26 cellular contexts compared by ENCODE assay signal in the genomic region with DNA sequence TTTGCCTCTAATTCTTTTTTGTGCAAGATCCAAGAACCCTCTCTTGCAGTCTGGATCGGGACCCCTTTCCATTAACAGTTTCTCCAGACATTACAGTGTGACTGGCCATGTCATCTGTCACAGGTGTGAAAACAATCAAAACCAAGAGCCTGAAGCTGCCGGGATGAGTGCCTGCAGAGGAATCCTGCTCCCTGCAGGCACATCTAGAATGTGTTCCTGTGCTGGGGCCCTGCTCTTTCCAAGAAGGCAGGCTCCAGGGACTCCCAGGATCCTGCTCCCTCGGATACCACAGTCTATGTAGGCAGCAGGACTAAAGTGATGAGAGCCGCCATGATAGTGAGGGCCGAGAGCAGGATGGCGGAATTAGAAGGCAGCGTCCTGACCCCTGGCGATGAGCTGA. TPM values are rescaled to one million over a fixed set of nuclear protein-coding genes. Genes with fewer than 3 reads are reported as not detected.
DNase-seq lines count a peak whose midpoint lies in the region; ATAC-seq, FAIRE-seq and TF ChIP-seq lines count a peak whose summit lies in the region.
"Had no signal": no experiment of that assay in that cellular context is flagged by ENCODE, and none has a peak within 500 bp of the region (broad histone marks: within the 10 kb centered on the region; RNA-seq: fewer than 3 reads in every experiment).

No MANE protein-coding gene starts in this region.

- no peaks in the 10 kb centered on the region for H3K23me2 ChIP-seq in H1 (ENCODE audit: low read depth, low read length)

- H3K4me2 ChIP-seq in H1 (ENCODE audit: insufficient read depth in 1 of 2, low read depth in 2 of 2, low read length in 2 of 2) = no peak overlapping the region
- H3K4me2 ChIP-seq: A549; BLaER1 treated with 17β-estradiol and CSF1 and Interleukin-3, amounts not matched to agents 10 nM and 100 nM had no signal

- no peak; a peak in 1 of 4 replicates for TF ChIP-seq RAD21 in H1 (IDR thresholded peaks at IDR 0.05 in 1 of 2, conservative IDR thresholded peaks at IDR 0.05 in 1 of 2; ENCODE audit: low read depth in 2 of 2, low read length in 2 of 2)

- no peaks in the 10 kb centered on the region for H3K27me3 ChIP-seq in H7 (ENCODE audit: control insufficient read depth, insufficient read depth, low read length)
- no peaks in the 10 kb centered on the region for H3K27me3 ChIP-seq in H1 (replicated peaks in 1 of 4; ENCODE audit: control insufficient read depth in 3 of 4, extremely low read depth in 1 of 4, insufficient read depth in 3 of 4, low read length in 3 of 4)
- no peaks in the 10 kb centered on the region for H3K27me3 ChIP-seq in ovary
- H3K27me3 ChIP-seq in tibial nerve = no peaks in the 10 kb centered on the region
- H3K27me3 ChIP-seq: BE2C; BLaER1 treated with 17β-estradiol and CSF1 and Interleukin-3, amounts not matched to agents 10 nM and 100 nM had no signal

- H2BK12ac ChIP-seq in H1 (ENCODE audit: low read depth, low read length) = no peak overlapping the region

- H3K23ac ChIP-seq in H1 (ENCODE audit: insufficient read length) = no peak overlapping the region

- no peak overlapping the region for H3K14ac ChIP-seq in H1 (ENCODE audit: insufficient read length)

- no peak overlapping the region for H3K18ac ChIP-seq in H1 (ENCODE audit: extremely low read depth, low read length)

- no peak for FAIRE-seq in H1 (lab: Jason Lieb, UNC)
- FAIRE-seq: A549, D721Med, GM12878, GM19239 had no signal

- peak in 2 of 3 experiments; percentile 1 to 2; a peak in 1 of 4 replicates for TF ChIP-seq CTCF in H1 (IDR thresholded peaks at IDR 0.05; ENCODE audit: control extremely low read depth in 1 of 3, insufficient read depth in 1 of 3, low read depth in 1 of 3, low read length in 3 of 3)
- no peak for TF ChIP-seq CTCF in ovary (IDR thresholded peaks at IDR 0.05)
- TF ChIP-seq CTCF in tibial nerve (IDR thresholded peaks at IDR 0.05) = no peak

- no peak overlapping the region for H4K8ac ChIP-seq in H1 (ENCODE audit: extremely low read depth, insufficient read depth, low read length)

- no peak overlapping the region; the same call in 1 of the 2 replicates for H2BK5ac ChIP-seq in H1 (ENCODE audit: low read depth, low read length)

- H4K20me1 ChIP-seq in H1 (replicated peaks in 1 of 2; ENCODE audit: control insufficient read depth in 1 of 2, insufficient read depth in 2 of 2, low read length in 2 of 2) = no peaks in the 10 kb centered on the region
- H4K20me1 ChIP-seq: BLaER1 treated with 17β-estradiol and CSF1 and Interleukin-3, amounts not matched to agents 10 nM and 100 nM had no signal

- H4K91ac ChIP-seq in H1 (replicated peaks; ENCODE audit: insufficient read length, low read length) = no peak overlapping the region

- 80% methylated on average over 8 of the region's 8 CpGs; no CpG with 5 or more reads in 1 of the 2 experiments for WGBS in H1 (ENCODE audit: extremely low coverage in 1 of 2, insufficient coverage in 1 of 2, insufficient read length in 1 of 2, insufficient replicate concordance in 2 of 2, low coverage in 1 of 2, low lambda C conversion rate in 2 of 2, missing lambda C conversion rate in 1 of 2), 2 experiments
- 86 to 95% (median 92%) methylated on average over 8 of the region's 8 CpGs for WGBS in ovary, 3 donors
- 76 to 85% methylated on average over 8 of the region's 8 CpGs for WGBS in tibial nerve, 2 donors

- no peak overlapping the region for H2BK20ac ChIP-seq in H1 (ENCODE audit: low read length)

- H3K4ac ChIP-seq in H1 (replicated peaks; ENCODE audit: insufficient read length, low read depth, low read length) = no peak overlapping the region

- TF ChIP-seq POLR2A in H1 (IDR thresholded peaks at IDR 0.05; ENCODE audit: control extremely low read depth in 1 of 2, low read depth in 2 of 2, low read length in 2 of 2) (no peak), ovary (IDR thresholded peaks at IDR 0.05) (no peak), tibial nerve (IDR thresholded peaks at IDR 0.05) (no peak)

- H3K79me1 ChIP-seq in H1 (ENCODE audit: low read depth, low read length) = no peaks in the 10 kb centered on the region; the same call in 1 of the 2 replicates

- no peak overlapping the region for H3K56ac ChIP-seq in H1 (replicated peaks; ENCODE audit: insufficient read length, low read depth, low read length)

- H3K4me1 ChIP-seq in H1 (replicated peaks in 1 of 4; ENCODE audit: control insufficient read depth in 3 of 4, insufficient read depth in 4 of 4, low read length in 3 of 4) (peaks cover 0 to 4% (median 0%) of the 10 kb centered on the region in 4 experiments; a peak in 2 of 7 replicates), ovary (ENCODE audit: insufficient read depth) (no peaks in the 10 kb centered on the region), tibial nerve (peaks cover 0 to 6% (median 0%) of the 10 kb centered on the region in 4 donors)
- H3K4me1 ChIP-seq: A549, BE2C, HAP-1 had no signal

- TF ChIP-seq EP300 in H1 (IDR thresholded peaks at IDR 0.05; ENCODE audit: borderline replicate concordance in 1 of 2, low read depth in 2 of 2, low read length in 2 of 2) (no peak), ovary (IDR thresholded peaks at IDR 0.05) (no peak), tibial nerve (IDR thresholded peaks at IDR 0.05) (no peak)

- POLR2A ChIA-PET in H1 (lab: Charles Lee; ENCODE audit: partially characterized antibody) = interaction anchor here (1.1 kb wide), 1 partner anchor 14 kb away, joined by 3 read pairs; no protein-coding TSS in a partner anchor

- no peak overlapping the region for H2BK120ac ChIP-seq in H1 (replicated peaks; ENCODE audit: low read depth, low read length)

- H4K5ac ChIP-seq in H1 (ENCODE audit: insufficient read length, low read depth, low read length) = no peak overlapping the region

- H3K36me3 ChIP-seq in H7 (replicated peaks; ENCODE audit: control insufficient read depth, insufficient read depth, low read length) = no peaks in the 10 kb centered on the region
- no peaks in the 10 kb centered on the region for H3K36me3 ChIP-seq in H1 (ENCODE audit: control insufficient read depth in 2 of 4, insufficient read depth in 4 of 4, low read length in 3 of 4)
- no peaks in the 10 kb centered on the region for H3K36me3 ChIP-seq in ovary
- H3K36me3 ChIP-seq in tibial nerve = no peaks in the 10 kb centered on the region
- H3K36me3 ChIP-seq: BE2C; BLaER1 treated with 17β-estradiol and CSF1 and Interleukin-3, amounts not matched to agents 10 nM and 100 nM; HAP-1 had no signal

- H3K27ac ChIP-seq in H1 (ENCODE audit: low read depth, low read length) (no peak overlapping the region), ovary (no peak overlapping the region), tibial nerve (no peak overlapping the region)
- H3K27ac ChIP-seq: A549; BLaER1 treated with 17β-estradiol and CSF1 and Interleukin-3, amounts not matched to agents 10 nM and 100 nM had no signal

- intact Hi-C loops in ovary (cut with DNase I) = no loop called here

- no peaks in the 10 kb centered on the region for H3K79me2 ChIP-seq in H1 (ENCODE audit: control insufficient read depth in 1 of 2, insufficient read depth in 2 of 2, low read length in 2 of 2)

- CTCF ChIA-PET in H1 (lab: Charles Lee; ENCODE audit: partially characterized antibody) = interaction anchor here (1.3 to 1.6 kb wide), 2 partner anchors 17 to 280 kb away, joined by 3 to 9 read pairs; no protein-coding TSS in a partner anchor

- H2AK5ac ChIP-seq in H1 (ENCODE audit: low read depth, low read length) = no peak overlapping the region

- H3K9me3 ChIP-seq in H1 (ENCODE audit: insufficient read depth in 2 of 2, low read depth in 1 of 2, low read length in 1 of 2) (peaks cover 0 to 3% of the 10 kb centered on the region in 2 experiments; a peak in 2 of 4 replicates), ovary (no peaks in the 10 kb centered on the region), tibial nerve (no peaks in the 10 kb centered on the region)
- H3K9me3 ChIP-seq: A549, BE2C, HAP-1 had no signal

- DNase-seq in H7 (peak; percentile 26), H1 (ENCODE audit: low read depth in 1 of 2, low spot score in 2 of 2) (no peak), iPS-NIHi7 (ENCODE audit: extremely low spot score) (peak; percentile 22), ovary (no peak), tibial nerve (ENCODE audit: low spot score in 2 of 2) (no peak), SKM-1 treated with dmso at 0.1 percent for 144 hours (lab: John Stamatoyannopoulos, UW; ENCODE audit: unreplicated experiment) (no peak)
- DNase-seq: 8988T; ACHN; AML-193; CD4-positive, alpha-beta T cell; CD8-positive, alpha-beta memory T cell; DMS 273 treated with DMSO at 0.1 percent for 48 hours; DMS79; EL; GDM1; GOT3; HFFc6 had no signal

- H3K9ac ChIP-seq in H1 (replicated peaks in 1 of 4; ENCODE audit: extremely low read depth in 1 of 4, low read depth in 3 of 4, low read length in 3 of 4) = no peak overlapping the region
- H3K9ac ChIP-seq: BLaER1 treated with 17β-estradiol and CSF1 and Interleukin-3, amounts not matched to agents 10 nM and 100 nM had no signal

- ATAC-seq in GM21390 (IDR thresholded peaks at IDR 0.05; ENCODE audit: unreplicated experiment) = no peak
- ATAC-seq: A549, GM12878 had no signal

- no peak overlapping the region for H3K4me3 ChIP-seq in H7 (ENCODE audit: insufficient read depth, low read depth, low read length)
- no peak overlapping the region for H3K4me3 ChIP-seq in H1 (ENCODE audit: extremely low read depth in 1 of 4, insufficient read depth in 2 of 4, low read depth in 3 of 4, low read length in 4 of 4)
- H3K4me3 ChIP-seq in ovary = no peak overlapping the region
- no peak overlapping the region for H3K4me3 ChIP-seq in tibial nerve
- H3K4me3 ChIP-seq: A549; BLaER1 treated with 17β-estradiol and CSF1 and Interleukin-3, amounts not matched to agents 10 nM and 100 nM; GM12878; HAP-1 had no signal

- no peak overlapping the region for H2AFZ ChIP-seq in H1 (ENCODE audit: low read length)

- no peak overlapping the region for H2BK15ac ChIP-seq in H1 (ENCODE audit: low read length)

RNA-seq across cellular contexts. Expression of gene CCDC169, which starts 38.8 kb away (rescaled TPM):
- total RNA-seq in H7 (2014; rRNA removed; shearing (Covaris generic)) = 19.9 and 32.7 TPM in 2 replicates
- total RNA-seq in H1 (2021; fragmentation: NEBNext Ultra II Directional; extraction: Animal tissue kit (Norgen Biotek cat#: 25700)) = 43.3 and 44.0 TPM in 2 replicates
- polyA plus RNA-seq in H1 (2011; rRNA removed) (5.3 and 7.2 TPM in 2 replicates), ovary (1 to 10 TPM in 1 of 2 donors, under 1 TPM in 1; 0.39 to 2.7 TPM)
- 17.2 TPM for polyA plus RNA-seq in H1 (2011; cell fraction: cytosol; rRNA removed)
- 4.3 TPM for polyA plus RNA-seq in H1 (2011; cell fraction: nucleus; rRNA removed)
- polyA plus RNA-seq in H1 (2012, experiment 1 of 2) = 12.3 to 24.6 TPM (median 21.2 TPM) in 4 replicates
- polyA plus RNA-seq in H1 (2012, experiment 2 of 2) = 2.0 TPM
- 21.9 TPM for polyA plus RNA-seq in H1 (2013, experiment 1 of 2)
- polyA plus RNA-seq in H1 (2013, experiment 2 of 2) = 18.2 TPM
- polyA minus RNA-seq in H1 (2011; rRNA and poly(A)+ RNA removed) = 12.6 and 13.0 TPM in 2 replicates
- 11.6 TPM for polyA minus RNA-seq in H1 (2011; cell fraction: cytosol; rRNA and poly(A)+ RNA removed)
- 46.0 TPM for polyA minus RNA-seq in H1 (2011; cell fraction: nucleus; rRNA and poly(A)+ RNA removed)
- total RNA-seq in ovary (1 to 10 TPM in 3 of 7 donors, under 1 TPM in 3, not detected in 1; 0.24 to 1.4 (median 0.97) TPM), tibial nerve (under 1 TPM in 3 of 4 donors, not detected in 1; 0.30 to 0.63 (median 0.39) TPM)
- total RNA-seq: CD4-positive, alpha-beta T cell; CD8-positive, alpha-beta memory T cell had no signal
- polyA plus RNA-seq: CD14-positive monocyte; CD8-positive, alpha-beta memory T cell had no signal

RNA-seq across cellular contexts. Expression of gene SOHLH2, which starts 44.5 kb away (rescaled TPM):
- total RNA-seq in H7 (2014; rRNA removed; shearing (Covaris generic)) = 4.2 and 6.4 TPM in 2 replicates
- 9.7 and 10.3 TPM in 2 replicates for total RNA-seq in H1 (2021; fragmentation: NEBNext Ultra II Directional; extraction: Animal tissue kit (Norgen Biotek cat#: 25700))
- polyA plus RNA-seq in H1 (2011; rRNA removed) = 6.1 and 6.8 TPM in 2 replicates
- polyA plus RNA-seq in H1 (2011; cell fraction: cytosol; rRNA removed) = 7.7 TPM
- polyA plus RNA-seq in H1 (2011; cell fraction: nucleus; rRNA removed) = 9.7 TPM
- 3.5 to 6.8 TPM (median 5.1 TPM) in 4 replicates for polyA plus RNA-seq in H1 (2012, experiment 1 of 2)
- 0.42 TPM for polyA plus RNA-seq in H1 (2012, experiment 2 of 2)
- 8.1 TPM for polyA plus RNA-seq in H1 (2013, experiment 1 of 2)
- 8.0 TPM for polyA plus RNA-seq in H1 (2013, experiment 2 of 2)
- 4.6 and 8.8 TPM in 2 replicates for polyA minus RNA-seq in H1 (2011; rRNA and poly(A)+ RNA removed)
- polyA minus RNA-seq in H1 (2011; cell fraction: cytosol; rRNA and poly(A)+ RNA removed) = 2.0 TPM
- polyA minus RNA-seq in H1 (2011; cell fraction: nucleus; rRNA and poly(A)+ RNA removed) = 20.3 TPM
- under 1 TPM in 4 of 7 donors, not detected in 3; 0.11 to 0.67 (median 0.21) TPM for total RNA-seq in ovary
- polyA plus RNA-seq in ovary = 1 to 10 TPM in 1 of 2 donors, under 1 TPM in 1; 0.62 to 1.0 TPM
- total RNA-seq in tibial nerve = under 1 TPM in 1 of 4 donors, not detected in 3; 0.20 TPM
- total RNA-seq: CD4-positive, alpha-beta T cell; CD8-positive, alpha-beta memory T cell; GM12878 had no signal
- polyA plus RNA-seq: CD14-positive monocyte; CD8-positive, alpha-beta memory T cell had no signal

Comparison
In these comparisons a context has a peak if more than half of its experiments do, and no peak if none do; other contexts are left out.
1. DNase-seq: peak in H7 (single experiment) and iPS-NIHi7 (single experiment); none in H1 (0 of 2), ovary (0 of 5), tibial nerve (0 of 2) and SKM-1 treated with dmso at 0.1 percent for 144 hours (single experiment).
2. CTCF ChIP-seq: peak in H1 (2 of 3); none in ovary (0 of 3) and tibial nerve (0 of 5).